2 cellular contexts compared by ENCODE assay signal in the genomic region with DNA sequence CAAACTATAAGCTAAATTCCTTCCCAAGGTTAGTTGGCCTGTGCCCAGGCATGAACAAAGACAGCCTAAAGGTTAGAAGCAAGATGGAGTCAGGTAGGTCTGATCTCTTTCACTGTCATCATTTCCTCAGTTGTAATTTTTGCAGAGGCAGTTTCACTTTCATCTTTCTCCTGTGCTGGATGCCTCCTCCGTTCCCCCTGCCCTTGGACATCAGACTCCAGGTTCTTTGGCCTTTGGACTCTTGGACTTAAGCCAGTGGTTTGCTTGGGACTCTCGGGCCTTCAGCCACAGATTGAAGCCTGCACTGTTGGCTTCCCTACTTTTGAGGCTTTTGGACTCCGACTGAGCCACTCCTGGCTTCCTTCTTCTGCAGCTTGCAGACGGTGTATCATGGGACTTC. TPM values are rescaled to one million over a fixed set of nuclear protein-coding genes. Genes with fewer than 3 reads are reported as not detected.
"Had no signal": no experiment of that assay in that cellular context is flagged by ENCODE, and none has a peak within 500 bp of the region (broad histone marks: within the 10 kb centered on the region; RNA-seq: fewer than 3 reads in every experiment).

No MANE protein-coding gene starts in this region.

RNA-seq across cellular contexts. Expression of gene CRYAA, which starts 52.9 kb away (rescaled TPM):
- total RNA-seq: G401, GM12878 had no signal
